In genomic region chr14:77543637-77544334, GRCh38 we compare ENCODE assay signal across 20 cellular contexts. TPM values are rescaled to one million over a fixed set of nuclear protein-coding genes. Genes with fewer than 3 reads are reported as not detected.
DNase-seq lines count a peak whose midpoint lies in the region; ATAC-seq and TF ChIP-seq lines count a peak whose summit lies in the region.
"Had no signal": no experiment of that assay in that cellular context is flagged by ENCODE, and none has a peak within 500 bp of the region (broad histone marks: within the 10 kb centered on the region; RNA-seq: fewer than 3 reads in every experiment).

No MANE protein-coding gene starts in this region.

- H3K4me3 ChIP-seq in OCI-LY1 (ENCODE audit: low read depth, low read length, poor library complexity, severe bottlenecking) (no peak overlapping the region), tibial nerve (no peak overlapping the region), Peyer's patch (no peak overlapping the region)
- H3K4me3 ChIP-seq: lung, skin epidermis had no signal

- CTCF ChIA-PET in WTC11 (lab: Charles Lee) = interaction anchor here (0.9 kb wide), 1 partner anchor 85 kb away, joined by 3 read pairs; no protein-coding TSS in a partner anchor

- H3K79me2 ChIP-seq in OCI-LY1 (ENCODE audit: insufficient read depth, low read length) = no peaks in the 10 kb centered on the region

- TF ChIP-seq POLR2A in tibial nerve (IDR thresholded peaks at IDR 0.05) (no peak), Peyer's patch (IDR thresholded peaks at IDR 0.05) (no peak)

- H3K36me3 Mint-ChIP-seq in natural killer cell treated with Interleukin-12 subunit alpha and Interleukin-12 subunit beta and Interleukin-15 and Interleukin-18, amount 100 ng/mL, for 72 hours = peaks cover 4% of the 10 kb centered on the region
- peaks cover 29% of the 10 kb centered on the region for H3K36me3 Mint-ChIP-seq in WTC11
- peaks cover 20% of the 10 kb centered on the region for H3K36me3 Mint-ChIP-seq in activated naive CD8-positive, alpha-beta T cell treated with anti-CD3 and anti-CD28 coated beads, Interleukin-2, amount 50 U/mL, for 24 hours (ENCODE audit: low read depth)

- peak overlapping the region; percentile 14 for H3K27ac ChIP-seq in OCI-LY1 (ENCODE audit: low read depth, low read length, poor library complexity, severe bottlenecking)
- H3K27ac ChIP-seq in tibial nerve = peak overlapping the region in 3 of 4 donors; percentile 11 to 82 (median 55)
- H3K27ac ChIP-seq in Peyer's patch = no peak overlapping the region
- H3K27ac ChIP-seq: brain microvascular endothelial cell, KMS-11 had no signal

- H4K20me1 ChIP-seq in OCI-LY1 (ENCODE audit: insufficient read depth, low read length) = no peaks in the 10 kb centered on the region

- POLR2A ChIA-PET in WTC11 (lab: Charles Lee) = no interaction called here

- H3K27ac Mint-ChIP-seq in natural killer cell treated with Interleukin-12 subunit alpha and Interleukin-12 subunit beta and Interleukin-15 and Interleukin-18, amount 100 ng/mL, for 72 hours = peak overlapping the region; percentile 58 to 90
- H3K27ac Mint-ChIP-seq in WTC11 = no peak overlapping the region; the same call in 1 of the 2 replicates
- H3K27ac Mint-ChIP-seq in activated naive CD8-positive, alpha-beta T cell treated with anti-CD3 and anti-CD28 coated beads, Interleukin-2, amount 50 U/mL, for 24 hours = no peak overlapping the region
- H3K27ac Mint-ChIP-seq: activated CD8-positive, alpha-beta memory T cell treated with anti-CD3 and anti-CD28 coated beads, Interleukin-2, amount 10 ng/mL, durations not matched to agents 7 days and 5 days; stimulated activated naive CD8-positive, alpha-beta T cell treated with anti-CD3 and anti-CD28 coated beads, Interleukin-15, amount 100 ng/mL, for 72 hours; T-cell had no signal

- TF ChIP-seq CTCF in OCI-LY1 (IDR thresholded peaks at IDR 0.05; ENCODE audit: low read length) (no peak), tibial nerve (IDR thresholded peaks at IDR 0.05) (no peak), WTC11 (IDR thresholded peaks at IDR 0.05) (no peak), Peyer's patch (IDR thresholded peaks at IDR 0.05) (no peak)

- H3K4me2 ChIP-seq in OCI-LY1 (ENCODE audit: low read length) = no peak overlapping the region
- H3K4me2 ChIP-seq: KMS-11 had no signal

- H3K9me3 Mint-ChIP-seq in natural killer cell treated with Interleukin-12 subunit alpha and Interleukin-12 subunit beta and Interleukin-15 and Interleukin-18, amount 100 ng/mL, for 72 hours = no peaks in the 10 kb centered on the region
- H3K9me3 Mint-ChIP-seq in WTC11 = no peaks in the 10 kb centered on the region
- H3K9me3 Mint-ChIP-seq in activated naive CD8-positive, alpha-beta T cell treated with anti-CD3 and anti-CD28 coated beads, Interleukin-2, amount 50 U/mL, for 24 hours = no peaks in the 10 kb centered on the region
- H3K9me3 Mint-ChIP-seq: stimulated activated naive CD8-positive, alpha-beta T cell treated with anti-CD3 and anti-CD28 coated beads, Interleukin-15, amount 100 ng/mL, for 72 hours; T-cell had no signal

- peaks cover 22% of the 10 kb centered on the region; the same call in 1 of the 2 replicates for H3K36me3 ChIP-seq in OCI-LY1 (ENCODE audit: insufficient read depth, low read length)
- peaks cover 0 to 28% (median 0%) of the 10 kb centered on the region in 3 donors for H3K36me3 ChIP-seq in tibial nerve
- H3K36me3 ChIP-seq in Peyer's patch = peaks cover 0 to 45% (median 0%) of the 10 kb centered on the region in 3 donors

- H3K4me1 Mint-ChIP-seq in natural killer cell treated with Interleukin-12 subunit alpha and Interleukin-12 subunit beta and Interleukin-15 and Interleukin-18, amount 100 ng/mL, for 72 hours (ENCODE audit: low read depth in 2 of 2) = peaks cover 22 to 28% of the 10 kb centered on the region in 2 donors
- H3K4me1 Mint-ChIP-seq in WTC11 = no peaks in the 10 kb centered on the region
- peaks cover 16% of the 10 kb centered on the region for H3K4me1 Mint-ChIP-seq in activated naive CD8-positive, alpha-beta T cell treated with anti-CD3 and anti-CD28 coated beads, Interleukin-2, amount 50 U/mL, for 24 hours

- H3K27me3 ChIP-seq in OCI-LY1 (ENCODE audit: insufficient read depth, low read length) (no peaks in the 10 kb centered on the region), tibial nerve (no peaks in the 10 kb centered on the region), Peyer's patch (no peaks in the 10 kb centered on the region)
- H3K27me3 ChIP-seq: brain microvascular endothelial cell had no signal

- no peak overlapping the region for H3K4me3 Mint-ChIP-seq in natural killer cell treated with Interleukin-12 subunit alpha and Interleukin-12 subunit beta and Interleukin-15 and Interleukin-18, amount 100 ng/mL, for 72 hours
- H3K4me3 Mint-ChIP-seq in WTC11 = no peak overlapping the region
- no peak overlapping the region for H3K4me3 Mint-ChIP-seq in activated naive CD8-positive, alpha-beta T cell treated with anti-CD3 and anti-CD28 coated beads, Interleukin-2, amount 50 U/mL, for 24 hours
- H3K4me3 Mint-ChIP-seq: activated CD8-positive, alpha-beta memory T cell treated with anti-CD3 and anti-CD28 coated beads, Interleukin-2, amount 10 ng/mL, durations not matched to agents 7 days and 5 days; stimulated activated naive CD8-positive, alpha-beta T cell treated with anti-CD3 and anti-CD28 coated beads, Interleukin-15, amount 100 ng/mL, for 72 hours; T-cell had no signal

- H3K4me1 ChIP-seq in OCI-LY1 (ENCODE audit: insufficient read depth, low read length, severe bottlenecking) = peaks cover 30% of the 10 kb centered on the region
- H3K4me1 ChIP-seq in tibial nerve = peaks cover 0 to 21% (median 12%) of the 10 kb centered on the region in 4 donors
- H3K4me1 ChIP-seq in Peyer's patch = peaks cover 0 to 6% (median 0%) of the 10 kb centered on the region in 4 donors

- no peak for ATAC-seq in natural killer cell treated with Interleukin-12 subunit alpha and Interleukin-12 subunit beta and Interleukin-15 and Interleukin-18, amount 100 ng/mL, for 72 hours
- no peak for ATAC-seq in WTC11
- no peak for ATAC-seq in activated naive CD8-positive, alpha-beta T cell treated with anti-CD3 and anti-CD28 coated beads, Interleukin-2, amount 50 U/mL, for 24 hours
- ATAC-seq: activated CD4-positive, CD25-positive, alpha-beta regulatory T cell treated with anti-CD3 and anti-CD28 coated beads, Interleukin-2, amount 50 U/mL, for 24 hours; activated CD8-positive, alpha-beta memory T cell treated with anti-CD3 and anti-CD28 coated beads, Interleukin-2, amount 10 ng/mL, durations not matched to agents 7 days and 5 days; stimulated activated naive CD8-positive, alpha-beta T cell treated with anti-CD3 and anti-CD28 coated beads, Interleukin-15, amount 100 ng/mL, for 72 hours; T-cell had no signal

- peak; percentile 65 for DNase-seq in fibroblast of gingiva (ENCODE audit: low read depth)
- DNase-seq in natural killer cell treated with Interleukin-12 subunit alpha and Interleukin-12 subunit beta and Interleukin-15 and Interleukin-18, amount 100 ng/mL, for 72 hours (ENCODE audit: low spot score) = no peak
- no peak for DNase-seq in tibial nerve (ENCODE audit: low spot score in 2 of 2)
- no peak for DNase-seq in WTC11 (ENCODE audit: low spot score)
- DNase-seq in NCI-H2081 treated with DMSO at 0.1 percent for 48 hours (lab: John Stamatoyannopoulos, UW) = no peak
- DNase-seq in Peyer's patch = no peak
- DNase-seq in activated naive CD8-positive, alpha-beta T cell treated with anti-CD3 and anti-CD28 coated beads, Interleukin-2, amount 50 U/mL, for 24 hours = no peak
- DNase-seq: activated CD8-positive, alpha-beta memory T cell treated with anti-CD3 and anti-CD28 coated beads, Interleukin-2, amount 10 ng/mL, durations not matched to agents 7 days and 5 days; activated gamma-delta T cell treated with Interleukin-2 at 50 U/mL for 16 hours; brain microvascular endothelial cell; DMS53; foreskin melanocyte; NCI-H1105; stimulated activated naive CD8-positive, alpha-beta T cell treated with anti-CD3 and anti-CD28 coated beads, Interleukin-15, amount 100 ng/mL, for 72 hours; T-cell had no signal

- no peaks in the 10 kb centered on the region for H3K9me2 ChIP-seq in OCI-LY1 (ENCODE audit: low read depth, low read length)

- no peak overlapping the region for H2AFZ ChIP-seq in OCI-LY1 (ENCODE audit: low read length)

- H3K27me3 Mint-ChIP-seq in natural killer cell treated with Interleukin-12 subunit alpha and Interleukin-12 subunit beta and Interleukin-15 and Interleukin-18, amount 100 ng/mL, for 72 hours = no peaks in the 10 kb centered on the region
- no peaks in the 10 kb centered on the region for H3K27me3 Mint-ChIP-seq in WTC11 (ENCODE audit: low read depth)
- no peaks in the 10 kb centered on the region for H3K27me3 Mint-ChIP-seq in activated naive CD8-positive, alpha-beta T cell treated with anti-CD3 and anti-CD28 coated beads, Interleukin-2, amount 50 U/mL, for 24 hours
- H3K27me3 Mint-ChIP-seq: activated CD8-positive, alpha-beta memory T cell treated with anti-CD3 and anti-CD28 coated beads, Interleukin-2, amount 10 ng/mL, durations not matched to agents 7 days and 5 days; stimulated activated naive CD8-positive, alpha-beta T cell treated with anti-CD3 and anti-CD28 coated beads, Interleukin-15, amount 100 ng/mL, for 72 hours; T-cell had no signal

- H3K9me3 ChIP-seq in OCI-LY1 (ENCODE audit: low read length) (no peaks in the 10 kb centered on the region), tibial nerve (no peaks in the 10 kb centered on the region), Peyer's patch (no peaks in the 10 kb centered on the region)

- WGBS in tibial nerve, 2 donors = 80 to 91% methylated on average over 3 of the region's 3 CpGs

- no peak for TF ChIP-seq EP300 in tibial nerve (IDR thresholded peaks at IDR 0.05)

- H3K9ac ChIP-seq in OCI-LY1 (ENCODE audit: low read length) = no peak overlapping the region
- H3K9ac ChIP-seq: KMS-11 had no signal

- H3F3A ChIP-seq in OCI-LY1 (ENCODE audit: insufficient read depth, low read length) = no peaks in the 10 kb centered on the region

TF ChIP-seq in WTC11, 78 proteins besides CTCF, POLR2A, EP300 and RAD21 (continues in another document):
- no peak for TF ChIP-seq ZNF219 (CRISPR knock-in tag; IDR thresholded peaks at IDR 0.05; ENCODE audit: borderline replicate concordance)
- no peak for TF ChIP-seq SP1 (CRISPR knock-in tag; conservative IDR thresholded peaks at IDR 0.05)
- TF ChIP-seq, protein P1, sequence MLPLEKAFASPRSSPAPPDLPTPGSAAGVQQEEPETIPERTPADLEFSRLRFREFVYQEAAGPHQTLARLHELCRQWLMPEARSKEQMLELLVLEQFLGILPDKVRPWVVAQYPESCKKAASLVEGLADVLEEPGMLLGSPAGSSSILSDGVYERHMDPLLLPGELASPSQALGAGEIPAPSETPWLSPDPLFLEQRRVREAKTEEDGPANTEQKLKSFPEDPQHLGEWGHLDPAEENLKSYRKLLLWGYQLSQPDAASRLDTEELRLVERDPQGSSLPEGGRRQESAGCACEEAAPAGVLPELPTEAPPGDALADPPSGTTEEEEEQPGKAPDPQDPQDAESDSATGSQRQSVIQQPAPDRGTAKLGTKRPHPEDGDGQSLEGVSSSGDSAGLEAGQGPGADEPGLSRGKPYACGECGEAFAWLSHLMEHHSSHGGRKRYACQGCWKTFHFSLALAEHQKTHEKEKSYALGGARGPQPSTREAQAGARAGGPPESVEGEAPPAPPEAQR (CRISPR knock-in tag; IDR thresholded peaks at IDR 0.05) = no peak

RNA-seq across cellular contexts. Expression of gene ISM2, which starts 45.2 kb away (rescaled TPM):
- under 1 TPM; 0.14 to 0.36 TPM for total RNA-seq in natural killer cell treated with Interleukin-12 subunit alpha and Interleukin-12 subunit beta and Interleukin-15 and Interleukin-18, amount 100 ng/mL, for 72 hours
- total RNA-seq in tibial nerve (under 1 TPM in 1 of 4 donors, not detected in 3; 0.44 TPM), WTC11 (2021) (0.80 to 1.4 TPM (median 1.3 TPM) in 3 replicates), Peyer's patch (not detected)
- total RNA-seq: activated CD8-positive, alpha-beta memory T cell treated with anti-CD3 and anti-CD28 coated beads, Interleukin-2, amount 10 ng/mL, durations not matched to agents 7 days and 5 days; lung; T-cell had no signal

Comparison
In these comparisons a context has a peak if more than half of its experiments do, and no peak if none do; other contexts are left out.
1. H3K27ac ChIP-seq: peak in OCI-LY1 (single experiment) and tibial nerve (3 of 4); none in Peyer's patch (0 of 4).
2. H3K27ac Mint-ChIP-seq: peak in natural killer cell treated with Interleukin-12 subunit alpha and Interleukin-12 subunit beta and Interleukin-15 and Interleukin-18, amount 100 ng/mL, for 72 hours (2 of 2); none in WTC11 (single experiment) and activated naive CD8-positive, alpha-beta T cell treated with anti-CD3 and anti-CD28 coated beads, Interleukin-2, amount 50 U/mL, for 24 hours (single experiment).